Comparison of ENCODE assay signal across 13 cellular contexts in the genomic region with DNA sequence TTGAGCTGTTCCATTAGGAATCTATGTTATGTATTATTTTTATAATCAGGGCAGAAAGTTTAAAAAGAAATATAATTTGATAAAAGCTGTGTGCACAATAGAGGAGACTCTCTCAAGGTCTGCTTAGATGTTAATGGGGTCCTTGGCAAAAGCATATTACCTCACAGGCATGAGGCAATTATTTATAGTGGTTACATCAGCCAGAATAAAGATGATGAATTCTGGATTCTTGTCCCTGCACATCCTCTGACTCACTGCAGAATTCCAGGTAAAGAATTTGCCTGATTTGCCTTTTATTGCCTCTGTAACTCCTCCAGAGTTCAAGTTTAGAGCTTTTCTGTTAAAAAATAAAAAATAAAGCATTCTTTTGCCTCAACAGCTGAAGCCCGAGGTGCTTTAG.
A peak's percentile ranks its signal among the peaks of the same experiment; 100 is the strongest.
DNase-seq lines count a peak whose midpoint lies in the region; ATAC-seq and TF ChIP-seq lines count a peak whose summit lies in the region.
"Had no signal": no experiment of that assay in that cellular context is flagged by ENCODE, and none has a peak within 500 bp of the region (broad histone marks: within the 10 kb centered on the region; RNA-seq: fewer than 3 reads in every experiment).

No MANE protein-coding gene starts in this region.

- CTCF ChIA-PET in WTC11 (lab: Charles Lee) = no interaction called here

- TF ChIP-seq CTCF in WTC11 (IDR thresholded peaks at IDR 0.05) = no peak
- TF ChIP-seq CTCF in GM20000 (IDR thresholded peaks at IDR 0.05; ENCODE audit: extremely low read depth, missing control alignments) = no peak

- no peaks in the 10 kb centered on the region for H3K36me3 Mint-ChIP-seq in WTC11
- no peaks in the 10 kb centered on the region for H3K36me3 Mint-ChIP-seq in stimulated activated memory B cell treated with anti-CD40 and anti-IgM and Interleukin-4, amounts not matched to agents 10 μg/mL and 1 μg/mL and 100 μg/mL, for 72 hours
- H3K36me3 Mint-ChIP-seq: IgD-negative memory B cell, natural killer cell had no signal

- no peak overlapping the region for H3K27ac Mint-ChIP-seq in WTC11
- H3K27ac Mint-ChIP-seq in stimulated activated memory B cell treated with anti-CD40 and anti-IgM and Interleukin-4, amounts not matched to agents 10 μg/mL and 1 μg/mL and 100 μg/mL, for 72 hours = no peak overlapping the region
- H3K27ac Mint-ChIP-seq: IgD-negative memory B cell, natural killer cell had no signal

- H3K27me3 Mint-ChIP-seq in WTC11 (ENCODE audit: low read depth) = no peaks in the 10 kb centered on the region
- H3K27me3 Mint-ChIP-seq in stimulated activated memory B cell treated with anti-CD40 and anti-IgM and Interleukin-4, amounts not matched to agents 10 μg/mL and 1 μg/mL and 100 μg/mL, for 72 hours = no peaks in the 10 kb centered on the region
- H3K27me3 Mint-ChIP-seq: IgD-negative memory B cell had no signal

- H3K9me3 Mint-ChIP-seq in WTC11 = peaks cover under 1% of the 10 kb centered on the region
- H3K9me3 Mint-ChIP-seq in stimulated activated memory B cell treated with anti-CD40 and anti-IgM and Interleukin-4, amounts not matched to agents 10 μg/mL and 1 μg/mL and 100 μg/mL, for 72 hours = no peaks in the 10 kb centered on the region
- H3K9me3 Mint-ChIP-seq: IgD-negative memory B cell, natural killer cell had no signal

- ATAC-seq in WTC11 (no peak), HG02623 (IDR thresholded peaks at IDR 0.05; ENCODE audit: unreplicated experiment) (no peak)
- no peak for ATAC-seq in stimulated activated memory B cell treated with anti-CD40 and anti-IgM and Interleukin-4, amounts not matched to agents 10 μg/mL and 1 μg/mL and 100 μg/mL, for 72 hours
- ATAC-seq: body of pancreas, natural killer cell had no signal

- peaks cover 9% of the 10 kb centered on the region; the same call in 1 of the 2 replicates for H3K4me1 Mint-ChIP-seq in WTC11
- H3K4me1 Mint-ChIP-seq in stimulated activated memory B cell treated with anti-CD40 and anti-IgM and Interleukin-4, amounts not matched to agents 10 μg/mL and 1 μg/mL and 100 μg/mL, for 72 hours = peaks cover 4% of the 10 kb centered on the region
- H3K4me1 Mint-ChIP-seq: IgD-negative memory B cell, natural killer cell had no signal

- POLR2A ChIA-PET in WTC11 (lab: Charles Lee) = no interaction called here

- DNase-seq in A172 (ENCODE audit: low spot score) (peak; percentile 25), H4 (ENCODE audit: low spot score) (peak; percentile 20), WTC11 (ENCODE audit: low spot score) (no peak), fibroblast of the conjunctiva (ENCODE audit: low read depth) (peak; percentile 51), NCI-H345 treated with DMSO at 0.1 percent for 48 hours (lab: John Stamatoyannopoulos, UW; ENCODE audit: unreplicated experiment) (no peak), GM20000 (ENCODE audit: low spot score) (no peak)
- DNase-seq: activated CD8-positive, alpha-beta memory T cell treated with anti-CD3 and anti-CD28 coated beads, Interleukin-2, amount 50 U/mL, for 48 hours; body of pancreas; natural killer cell; NCI-H2081 had no signal

- H3K4me3 Mint-ChIP-seq in WTC11 = no peak overlapping the region
- H3K4me3 Mint-ChIP-seq in stimulated activated memory B cell treated with anti-CD40 and anti-IgM and Interleukin-4, amounts not matched to agents 10 μg/mL and 1 μg/mL and 100 μg/mL, for 72 hours = no peak overlapping the region
- H3K4me3 Mint-ChIP-seq: IgD-negative memory B cell, natural killer cell had no signal

TF ChIP-seq in WTC11, 78 proteins besides CTCF, POLR2A, EP300 and RAD21:
- TF ChIP-seq GABPB1 (CRISPR knock-in tag; IDR thresholded peaks at IDR 0.05) (peak; percentile 48), SMAD3 (CRISPR knock-in tag; IDR thresholded peaks at IDR 0.05; ENCODE audit: borderline replicate concordance) (no peak)

Comparison
In these comparisons a context has a peak if more than half of its experiments do, and no peak if none do; other contexts are left out.
1. DNase-seq: peak in A172 (single experiment), H4 (single experiment) and fibroblast of the conjunctiva (single experiment); none in WTC11 (single experiment), NCI-H345 treated with DMSO at 0.1 percent for 48 hours (single experiment) and GM20000 (single experiment).